Comparison of ENCODE assay signal across 8 cellular contexts in the genomic region with DNA sequence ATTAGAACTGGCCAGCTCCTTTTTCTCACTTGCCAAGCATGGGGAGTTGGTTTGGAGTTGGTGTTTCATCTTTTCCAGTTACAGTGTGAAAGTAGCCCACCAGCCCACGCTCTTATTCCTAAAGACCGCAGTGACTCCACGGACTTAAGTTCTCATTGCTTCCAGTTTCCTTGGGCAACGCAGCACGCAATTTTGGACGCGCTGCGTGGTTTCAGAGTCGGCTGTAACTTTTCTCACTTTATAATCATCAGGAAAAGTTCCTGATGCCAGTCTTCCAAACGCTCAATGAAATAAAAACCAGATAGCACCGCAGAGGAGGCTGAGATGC. TPM values are rescaled to one million over a fixed set of nuclear protein-coding genes. Genes with fewer than 3 reads are reported as not detected.
A peak's percentile ranks its signal among the peaks of the same experiment; 100 is the strongest.
DNase-seq lines count a peak whose midpoint lies in the region; ATAC-seq, FAIRE-seq and TF ChIP-seq lines count a peak whose summit lies in the region.

No MANE protein-coding gene starts in this region.

- peaks cover 20% of the 10 kb centered on the region for H3K36me3 Mint-ChIP-seq in activated naive CD4-positive, alpha-beta T cell treated with anti-CD3 and anti-CD28 coated beads, Interleukin-2, amount 10 ng/mL, durations not matched to agents 7 days and 5 days

- ATAC-seq in A549, result peak in 1 of 2 experiments; percentile 9; a peak in 2 of 6 replicates
- peak; percentile 0 for ATAC-seq in GM18873 (IDR thresholded peaks at IDR 0.05; ENCODE audit: low FRiP score, unreplicated experiment)
- ATAC-seq in GM21737 (IDR thresholded peaks at IDR 0.05; ENCODE audit: unreplicated experiment), result no peak

- H3K4me3 Mint-ChIP-seq in activated naive CD4-positive, alpha-beta T cell treated with anti-CD3 and anti-CD28 coated beads, Interleukin-2, amount 10 ng/mL, durations not matched to agents 7 days and 5 days, result peak overlapping the region; percentile 83

- H3K9me3 Mint-ChIP-seq in activated naive CD4-positive, alpha-beta T cell treated with anti-CD3 and anti-CD28 coated beads, Interleukin-2, amount 10 ng/mL, durations not matched to agents 7 days and 5 days, result no peaks in the 10 kb centered on the region

- POLR2A ChIA-PET in A549 (lab: Yijun Ruan, JAX), result interaction anchor here (0.9 to 1.0 kb wide), 2 partner anchors 192 to 215 kb away, joined by 3 read pairs; no protein-coding TSS in a partner anchor

- peaks cover 5% of the 10 kb centered on the region for H3K27me3 Mint-ChIP-seq in activated naive CD4-positive, alpha-beta T cell treated with anti-CD3 and anti-CD28 coated beads, Interleukin-2, amount 10 ng/mL, durations not matched to agents 7 days and 5 days

- H3K4me1 ChIP-seq in A549 (no peaks in the 10 kb centered on the region), right atrium auricular region (peaks cover 0 to 14% of the 10 kb centered on the region in 2 donors), skeletal muscle tissue (ENCODE audit: control insufficient read depth in 3 of 3, insufficient read depth in 3 of 3, low read length in 3 of 3) (peaks cover 13 to 30% (median 15%) of the 10 kb centered on the region in 3 donors)

- no peak for TF ChIP-seq POLR2A in A549 (IDR thresholded peaks at IDR 0.05; ENCODE audit: low read length)

- TF ChIP-seq EP300 in A549 (IDR thresholded peaks at IDR 0.05), result no peak

- H3K4me2 ChIP-seq in A549, result peak overlapping the region; percentile 86

- CTCF ChIA-PET in A549 (lab: Yijun Ruan, JAX), result interaction anchor here (0.5 to 1.4 kb wide), 3 partner anchors 13 to 151 kb away, joined by 3 to 4 read pairs (median 3); a partner anchor contains a TSS
- CTCF ChIA-PET in activated naive CD4-positive, alpha-beta T cell treated with anti-CD3 and anti-CD28 coated beads, Interleukin-2, amount 10 ng/mL, durations not matched to agents 7 days and 5 days (lab: Charles Lee), result interaction anchor here (1.0 kb wide), 1 partner anchor 178 kb away, joined by 4 read pairs; no protein-coding TSS in a partner anchor

- H3K4me3 ChIP-seq in A549 (peak overlapping the region; percentile 73), HL-60 (replicated peaks; ENCODE audit: insufficient read depth, low read length) (peak overlapping the region; percentile 59), right atrium auricular region (peak overlapping the region; percentile 64 to 73), skeletal muscle tissue (ENCODE audit: low read length in 3 of 3) (peak overlapping the region; percentile 81 to 97 (median 87))

- FAIRE-seq in A549 (lab: Jason Lieb, UNC), result no peak

- peak in 1 of 2 experiments; percentile 3 for DNase-seq in A549 (ENCODE audit: low read depth in 1 of 2, low spot score in 1 of 2)
- DNase-seq in HL-60 (ENCODE audit: low read depth in 1 of 2, low spot score in 1 of 2), result peak in 1 of 2 experiments; percentile 44
- DNase-seq in activated naive CD4-positive, alpha-beta T cell treated with anti-CD3 and anti-CD28 coated beads, Interleukin-2, amount 10 ng/mL, durations not matched to agents 7 days and 5 days, result no peak
- DNase-seq in right atrium auricular region (ENCODE audit: low spot score), result no peak
- DNase-seq in GF-D8 (lab: John Stamatoyannopoulos, UW), result no peak

- no peak for TF ChIP-seq RAD21 in A549 (conservative IDR thresholded peaks at IDR 0.05 in 1 of 2, IDR thresholded peaks at IDR 0.05 in 1 of 2)

- no peaks in the 10 kb centered on the region for H3K9me3 ChIP-seq in A549
- no peaks in the 10 kb centered on the region for H3K9me3 ChIP-seq in right atrium auricular region
- H3K9me3 ChIP-seq in skeletal muscle tissue (ENCODE audit: control insufficient read depth in 3 of 3, low read length in 3 of 3), result no peaks in the 10 kb centered on the region

- TF ChIP-seq CTCF in A549 (IDR thresholded peaks at IDR 0.05) (no peak), HL-60 (IDR thresholded peaks at IDR 0.05; ENCODE audit: insufficient read depth, low read length) (no peak), right atrium auricular region (IDR thresholded peaks at IDR 0.05) (no peak)

- peak overlapping the region; percentile 85 for H3K27ac Mint-ChIP-seq in activated naive CD4-positive, alpha-beta T cell treated with anti-CD3 and anti-CD28 coated beads, Interleukin-2, amount 10 ng/mL, durations not matched to agents 7 days and 5 days

- peak overlapping the region; percentile 87 to 88 (median 88) for H3K9ac ChIP-seq in skeletal muscle tissue (ENCODE audit: low read depth in 1 of 3, low read length in 3 of 3)

- H3K36me3 ChIP-seq in right atrium auricular region, result no peaks in the 10 kb centered on the region
- peaks cover 0 to 14% (median 6%) of the 10 kb centered on the region in 3 donors for H3K36me3 ChIP-seq in skeletal muscle tissue (ENCODE audit: control insufficient read depth in 3 of 3, insufficient read depth in 3 of 3, low read length in 3 of 3)

- H3K4me1 Mint-ChIP-seq in activated naive CD4-positive, alpha-beta T cell treated with anti-CD3 and anti-CD28 coated beads, Interleukin-2, amount 10 ng/mL, durations not matched to agents 7 days and 5 days, result peaks cover 23% of the 10 kb centered on the region

- no peaks in the 10 kb centered on the region for H3K27me3 ChIP-seq in HL-60 (ENCODE audit: insufficient read depth, poor library complexity, severe bottlenecking)
- no peaks in the 10 kb centered on the region for H3K27me3 ChIP-seq in right atrium auricular region
- no peaks in the 10 kb centered on the region for H3K27me3 ChIP-seq in skeletal muscle tissue (ENCODE audit: control insufficient read depth in 3 of 3, insufficient read depth in 3 of 3, low read length in 3 of 3)

- 4% methylated on average over 11 of the region's 11 CpGs for WGBS in A549 (ENCODE audit: missing lambda C conversion rate)

- H3K27ac ChIP-seq in A549 (peak overlapping the region; percentile 87 to 97), HL-60 (replicated peaks) (peak overlapping the region; percentile 72), right atrium auricular region (peak overlapping the region; percentile 88 to 89), skeletal muscle tissue (ENCODE audit: low read depth, low read length) (peak overlapping the region; percentile 85)

TF ChIP-seq in A549, 52 proteins besides CTCF, POLR2A, EP300 and RAD21:
- TF ChIP-seq JUN (IDR thresholded peaks at IDR 0.05) (no peak), MYC (IDR thresholded peaks at IDR 0.05; ENCODE audit: borderline replicate concordance, low read length) (no peak), FOSL2 (IDR thresholded peaks at IDR 0.05) (no peak), FOSL2 (CRISPR knock-in tag; IDR thresholded peaks at IDR 0.05) (no peak), CBX8 (IDR thresholded peaks at IDR 0.05) (no peak), ZC3H11A (IDR thresholded peaks at IDR 0.05) (no peak), EHMT2 (IDR thresholded peaks at IDR 0.05; ENCODE audit: low read depth) (no peak), FOSB (CRISPR knock-in tag; IDR thresholded peaks at IDR 0.05) (no peak)
- TF ChIP-seq, protein P1, sequence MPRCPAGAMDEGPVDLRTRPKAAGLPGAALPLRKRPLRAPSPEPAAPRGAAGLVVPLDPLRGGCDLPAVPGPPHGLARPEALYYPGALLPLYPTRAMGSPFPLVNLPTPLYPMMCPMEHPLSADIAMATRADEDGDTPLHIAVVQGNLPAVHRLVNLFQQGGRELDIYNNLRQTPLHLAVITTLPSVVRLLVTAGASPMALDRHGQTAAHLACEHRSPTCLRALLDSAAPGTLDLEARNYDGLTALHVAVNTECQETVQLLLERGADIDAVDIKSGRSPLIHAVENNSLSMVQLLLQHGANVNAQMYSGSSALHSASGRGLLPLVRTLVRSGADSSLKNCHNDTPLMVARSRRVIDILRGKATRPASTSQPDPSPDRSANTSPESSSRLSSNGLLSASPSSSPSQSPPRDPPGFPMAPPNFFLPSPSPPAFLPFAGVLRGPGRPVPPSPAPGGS (IDR thresholded peaks at IDR 0.05), result no peak
- TF ChIP-seq, protein P2, sequence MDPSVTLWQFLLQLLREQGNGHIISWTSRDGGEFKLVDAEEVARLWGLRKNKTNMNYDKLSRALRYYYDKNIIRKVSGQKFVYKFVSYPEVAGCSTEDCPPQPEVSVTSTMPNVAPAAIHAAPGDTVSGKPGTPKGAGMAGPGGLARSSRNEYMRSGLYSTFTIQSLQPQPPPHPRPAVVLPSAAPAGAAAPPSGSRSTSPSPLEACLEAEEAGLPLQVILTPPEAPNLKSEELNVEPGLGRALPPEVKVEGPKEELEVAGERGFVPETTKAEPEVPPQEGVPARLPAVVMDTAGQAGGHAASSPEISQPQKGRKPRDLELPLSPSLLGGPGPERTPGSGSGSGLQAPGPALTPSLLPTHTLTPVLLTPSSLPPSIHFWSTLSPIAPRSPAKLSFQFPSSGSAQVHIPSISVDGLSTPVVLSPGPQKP (IDR thresholded peaks at IDR 0.05; ENCODE audit: low read depth, low read length), result no peak
- TF ChIP-seq, protein P3, sequence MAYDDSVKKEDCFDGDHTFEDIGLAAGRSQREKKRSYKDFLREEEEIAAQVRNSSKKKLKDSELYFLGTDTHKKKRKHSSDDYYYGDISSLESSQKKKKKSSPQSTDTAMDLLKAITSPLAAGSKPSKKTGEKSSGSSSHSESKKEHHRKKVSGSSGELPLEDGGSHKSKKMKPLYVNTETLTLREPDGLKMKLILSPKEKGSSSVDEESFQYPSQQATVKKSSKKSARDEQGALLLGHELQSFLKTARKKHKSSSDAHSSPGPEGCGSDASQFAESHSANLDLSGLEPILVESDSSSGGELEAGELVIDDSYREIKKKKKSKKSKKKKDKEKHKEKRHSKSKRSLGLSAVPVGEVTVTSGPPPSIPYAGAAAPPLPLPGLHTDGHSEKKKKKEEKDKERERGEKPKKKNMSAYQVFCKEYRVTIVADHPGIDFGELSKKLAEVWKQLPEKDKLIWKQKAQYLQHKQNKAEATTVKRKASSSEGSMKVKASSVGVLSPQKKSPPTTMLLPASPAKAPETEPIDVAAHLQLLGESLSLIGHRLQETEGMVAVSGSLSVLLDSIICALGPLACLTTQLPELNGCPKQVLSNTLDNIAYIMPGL (CRISPR knock-in tag; IDR thresholded peaks at IDR 0.05; ENCODE audit: borderline replicate concordance), result no peak
TF ChIP-seq in A549: peak in this region for 0.

RNA-seq across cellular contexts. Expression of a gene that starts 0.4 kb away (rescaled TPM):
- polyA plus RNA-seq in A549 (2011; rRNA removed), result 7.3 and 9.6 TPM in 2 replicates
- polyA plus RNA-seq in A549 (2012; cell fraction: cytosol; rRNA removed), result 3.9 and 4.6 TPM in 2 replicates
- 2.0 and 3.4 TPM in 2 replicates for polyA plus RNA-seq in A549 (2012; cell fraction: nucleus; rRNA removed)
- 6.0 to 6.9 TPM (median 6.2 TPM) in 3 replicates for polyA plus RNA-seq in A549 (2017; fragmentation: RNase III; extraction: RNeasy Plus Mini Kit Qiagen cat#74134 plus additional on column Dnase treatment)
- polyA minus RNA-seq in A549 (2011; rRNA and poly(A)+ RNA removed), result 5.2 and 5.3 TPM in 2 replicates
- 10 to 100 TPM in 1 of 2 donors, 1 to 10 TPM in 1; 7.2 to 14.5 TPM for total RNA-seq in right atrium auricular region
- total RNA-seq in skeletal muscle tissue, result 10.4 TPM

RNA-seq across cellular contexts. Expression of a gene that starts 29.7 kb away (rescaled TPM):
- polyA plus RNA-seq in A549 (2011; rRNA removed) (4.1 and 4.4 TPM in 2 replicates), A549 (2017; fragmentation: RNase III; extraction: RNeasy Plus Mini Kit Qiagen cat#74134 plus additional on column Dnase treatment) (1.8 to 2.1 TPM (median 2.1 TPM) in 3 replicates)
- 1.1 and 1.4 TPM in 2 replicates for polyA plus RNA-seq in A549 (2012; cell fraction: cytosol; rRNA removed)
- 0.91 and 1.1 TPM in 2 replicates for polyA plus RNA-seq in A549 (2012; cell fraction: nucleus; rRNA removed)
- polyA minus RNA-seq in A549 (2011; rRNA and poly(A)+ RNA removed), result 2.9 and 3.7 TPM in 2 replicates
- total RNA-seq in right atrium auricular region (10 to 100 TPM in 1 of 2 donors, 1 to 10 TPM in 1; 6.7 to 11.9 TPM), skeletal muscle tissue (6.8 TPM)
